Comparison of ENCODE assay signal across 1 cellular context in the genomic region with DNA sequence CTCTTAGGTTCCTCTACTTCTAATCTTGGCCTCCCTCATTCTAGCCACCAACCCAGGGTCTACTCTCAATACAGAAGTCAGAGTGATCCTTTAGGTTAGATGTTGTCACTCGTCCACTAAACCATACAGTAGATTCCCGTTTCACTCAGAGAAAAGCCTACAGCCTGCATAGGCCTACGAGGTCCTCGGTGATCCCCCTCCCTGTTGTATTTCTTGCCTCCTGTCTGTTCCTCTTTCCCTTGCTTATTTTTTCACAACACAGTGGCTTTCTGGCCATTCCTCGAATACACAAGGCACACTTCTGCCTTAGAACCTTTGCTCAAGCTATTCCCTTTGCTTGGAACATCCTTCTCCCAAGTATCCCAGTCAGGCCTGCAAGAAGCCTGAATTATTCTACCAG.
TF ChIP-seq lines count a peak whose summit lies in the region.

No MANE protein-coding gene starts in this region.

TF ChIP-seq in IMR-90, 13 proteins besides CTCF, POLR2A, EP300 and RAD21:
- TF ChIP-seq MAFK (IDR thresholded peaks at IDR 0.05; ENCODE audit: low read depth, low read length) (no peak), CHD1 (IDR thresholded peaks at IDR 0.05; ENCODE audit: low read depth, low read length) (no peak), BHLHE40 (IDR thresholded peaks at IDR 0.05; ENCODE audit: low read depth, low read length) (no peak), RCOR1 (IDR thresholded peaks at IDR 0.05; ENCODE audit: insufficient replicate concordance, low read length) (no peak), FOS (IDR thresholded peaks at IDR 0.05; ENCODE audit: low read depth, low read length) (no peak), MAZ (IDR thresholded peaks at IDR 0.05; ENCODE audit: borderline replicate concordance, low read depth, low read length) (no peak), NFE2L2 (IDR thresholded peaks at IDR 0.05; ENCODE audit: low read depth, low read length) (no peak), RFX5 (IDR thresholded peaks at IDR 0.05; ENCODE audit: low read depth, low read length) (no peak), MXI1 (IDR thresholded peaks at IDR 0.05; ENCODE audit: borderline replicate concordance, low read depth, low read length) (no peak), SMC3 (IDR thresholded peaks at IDR 0.05; ENCODE audit: low read depth, low read length) (no peak)
- TF ChIP-seq, protein P1, sequence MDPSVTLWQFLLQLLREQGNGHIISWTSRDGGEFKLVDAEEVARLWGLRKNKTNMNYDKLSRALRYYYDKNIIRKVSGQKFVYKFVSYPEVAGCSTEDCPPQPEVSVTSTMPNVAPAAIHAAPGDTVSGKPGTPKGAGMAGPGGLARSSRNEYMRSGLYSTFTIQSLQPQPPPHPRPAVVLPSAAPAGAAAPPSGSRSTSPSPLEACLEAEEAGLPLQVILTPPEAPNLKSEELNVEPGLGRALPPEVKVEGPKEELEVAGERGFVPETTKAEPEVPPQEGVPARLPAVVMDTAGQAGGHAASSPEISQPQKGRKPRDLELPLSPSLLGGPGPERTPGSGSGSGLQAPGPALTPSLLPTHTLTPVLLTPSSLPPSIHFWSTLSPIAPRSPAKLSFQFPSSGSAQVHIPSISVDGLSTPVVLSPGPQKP (IDR thresholded peaks at IDR 0.05; ENCODE audit: borderline replicate concordance, low read depth, low read length), result no peak
- TF ChIP-seq, protein P2, sequence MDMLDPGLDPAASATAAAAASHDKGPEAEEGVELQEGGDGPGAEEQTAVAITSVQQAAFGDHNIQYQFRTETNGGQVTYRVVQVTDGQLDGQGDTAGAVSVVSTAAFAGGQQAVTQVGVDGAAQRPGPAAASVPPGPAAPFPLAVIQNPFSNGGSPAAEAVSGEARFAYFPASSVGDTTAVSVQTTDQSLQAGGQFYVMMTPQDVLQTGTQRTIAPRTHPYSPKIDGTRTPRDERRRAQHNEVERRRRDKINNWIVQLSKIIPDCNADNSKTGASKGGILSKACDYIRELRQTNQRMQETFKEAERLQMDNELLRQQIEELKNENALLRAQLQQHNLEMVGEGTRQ (IDR thresholded peaks at IDR 0.05; ENCODE audit: low read depth, low read length), result no peak
